Comparison of ENCODE assay signal across 35 cellular contexts in the genomic region with DNA sequence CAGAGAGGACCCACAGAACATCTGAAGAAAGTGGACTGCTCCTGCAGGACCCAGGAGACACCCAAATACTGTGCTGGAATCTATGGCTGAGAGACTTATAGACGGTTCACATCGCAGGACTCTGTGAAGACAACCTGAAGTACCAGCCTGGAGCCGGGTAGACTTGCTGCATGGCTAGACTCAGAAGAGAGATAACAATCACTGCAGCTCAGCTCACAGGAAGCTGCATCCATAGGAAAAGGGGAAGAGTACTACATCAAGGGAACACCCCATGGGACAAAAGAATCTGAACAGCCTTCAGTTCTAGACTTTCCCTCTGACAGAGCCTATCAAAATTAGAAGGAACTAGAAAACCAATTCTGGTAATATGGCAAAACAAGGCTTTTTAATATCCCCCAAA. TPM values are rescaled to one million over a fixed set of nuclear protein-coding genes. Genes with fewer than 3 reads are reported as not detected.
"Had no signal": no experiment of that assay in that cellular context is flagged by ENCODE, and none has a peak within 500 bp of the region (broad histone marks: within the 10 kb centered on the region; RNA-seq: fewer than 3 reads in every experiment).

No MANE protein-coding gene starts in this region.

- H3K27ac ChIP-seq: ascending aorta, cardiac muscle cell, VCaP had no signal

- H3K9me3 Mint-ChIP-seq: activated B cell treated with CpG ODN at 0.5 μM for 24 hours; activated CD4-positive, alpha-beta T cell treated with anti-CD3 and anti-CD28 coated beads, Interleukin-2, amount 10 ng/mL, durations not matched to agents 24 days and 14 days; activated naive CD4-positive, alpha-beta T cell treated with anti-CD3 and anti-CD28 coated beads, Interleukin-2, amount 10 ng/mL, durations not matched to agents 7 days and 5 days; activated naive CD8-positive, alpha-beta T cell treated with anti-CD3 and anti-CD28 coated beads, Interleukin-2, amount 10 ng/mL, durations not matched to agents 7 days and 5 days; activated T-helper 2 cell treated with anti-CD3 and anti-CD28 coated beads, Interferon-gamma antibody, Interleukin-2, Interleukin-4, amounts not matched to agents 10 μg/mL and 5 μg/mL and 100 μg/mL, durations not matched to agents 14 hours and 24 hours and 36 hours; central memory CD8-positive, alpha-beta T cell; T-helper 1 cell treated with Interleukin-12 subunit alpha and Interleukin-12 subunit beta and Interleukin-4 antibody, amounts not matched to agents 30 μg/mL and 1 μg/mL, for 36 hours; T-helper 2 cell treated with Interferon-gamma antibody and Interleukin-4, amounts not matched to agents 5 μg/mL and 100 μg/mL, for 36 hours had no signal

- H3K4me3 Mint-ChIP-seq: activated B cell treated with CpG ODN at 0.5 μM for 24 hours; activated CD4-positive, alpha-beta memory T cell treated with anti-CD3 and anti-CD28 coated beads for 36 hours; activated CD4-positive, alpha-beta T cell treated with anti-CD3 and anti-CD28 coated beads, Interleukin-2, amount 10 ng/mL, durations not matched to agents 24 days and 14 days; activated CD8-positive, alpha-beta T cell treated with anti-CD3 and anti-CD28 coated beads for 36 hours; activated naive CD4-positive, alpha-beta T cell treated with anti-CD3 and anti-CD28 coated beads, Interleukin-2, amount 10 ng/mL, durations not matched to agents 7 days and 5 days; activated naive CD4-positive, alpha-beta T cell treated with anti-CD3 and anti-CD28 coated beads, Interleukin-2, amount 50 U/mL, for 24 hours; activated naive CD8-positive, alpha-beta T cell; activated naive CD8-positive, alpha-beta T cell treated with anti-CD3 and anti-CD28 coated beads, Interleukin-2, amount 10 ng/mL, durations not matched to agents 7 days and 5 days; activated naive CD8-positive, alpha-beta T cell treated with anti-CD3 and anti-CD28 coated beads, Interleukin-2, amount 50 U/mL, for 24 hours; activated T-cell treated with anti-CD3 and anti-CD28 coated beads, Interleukin-2, amount 50 U/mL, for 4 hours; brain; central memory CD8-positive, alpha-beta T cell; T-helper 1 cell treated with Interleukin-12 subunit alpha and Interleukin-12 subunit beta and Interleukin-4 antibody, amounts not matched to agents 30 μg/mL and 1 μg/mL, for 36 hours; T-helper 2 cell treated with Interferon-gamma antibody and Interleukin-4, amounts not matched to agents 5 μg/mL and 100 μg/mL, for 36 hours had no signal

- DNase-seq: activated B cell treated with CpG ODN at 0.5 μM for 24 hours; activated CD4-positive, alpha-beta memory T cell treated with anti-CD3 and anti-CD28 coated beads for 36 hours; activated CD4-positive, alpha-beta T cell treated with anti-CD3 and anti-CD28 coated beads for 4 hours; activated CD4-positive, alpha-beta T cell treated with anti-CD3 and anti-CD28 coated beads, Interleukin-2, amount 10 ng/mL, durations not matched to agents 24 days and 14 days; activated CD4-positive, alpha-beta T cell treated with anti-CD3 and anti-CD28 coated beads, Interleukin-2, amount 50 U/mL, for 1 hour; activated CD4-positive, alpha-beta T cell treated with anti-CD3 and anti-CD28 coated beads, Interleukin-2, amount 50 U/mL, for 4 hours; activated CD4-positive, CD25-positive, alpha-beta regulatory T cell treated with anti-CD3 and anti-CD28 coated beads, Interleukin-2, amount 50 U/mL, for 72 hours; activated CD8-positive, alpha-beta memory T cell treated with anti-CD3 and anti-CD28 coated beads, Interleukin-2, amount 50 U/mL, for 4 hours; activated CD8-positive, alpha-beta T cell treated with anti-CD3 and anti-CD28 coated beads for 36 hours; activated effector memory CD4-positive, alpha-beta T cell treated with Interleukin-2 at 50 U/mL for 16 hours; activated gamma-delta T cell; activated naive CD4-positive, alpha-beta T cell treated with anti-CD3 and anti-CD28 coated beads, Interleukin-2, amount 10 ng/mL, durations not matched to agents 7 days and 5 days; activated naive CD4-positive, alpha-beta T cell treated with Interleukin-2 at 50 U/mL for 16 hours; activated naive CD8-positive, alpha-beta T cell treated with anti-CD3 and anti-CD28 coated beads, Interleukin-2, amount 10 ng/mL, durations not matched to agents 7 days and 5 days; activated naive CD8-positive, alpha-beta T cell treated with anti-CD3 and anti-CD28 coated beads, Interleukin-2, amount 50 U/mL, for 24 hours; activated T-cell treated with anti-CD3 and anti-CD28 coated beads for 4 hours; activated T-cell treated with anti-CD3 and anti-CD28 coated beads, Interleukin-2, amount 50 U/mL, for 1 hour; activated T-cell treated with anti-CD3 and anti-CD28 coated beads, Interleukin-2, amount 50 U/mL, for 4 hours; amygdala; anterior cingulate cortex; caudate nucleus; cerebellar nuclear complex; T-helper 1 cell; T-helper 2 cell; T-helper 9 cell had no signal

- H3K4me3 ChIP-seq: ascending aorta, cardiac muscle cell had no signal

- H3K36me3 ChIP-seq: ascending aorta, cardiac muscle cell had no signal

- H3K27me3 ChIP-seq: ascending aorta, cardiac muscle cell had no signal

- H3K36me3 Mint-ChIP-seq: activated naive CD4-positive, alpha-beta T cell treated with anti-CD3 and anti-CD28 coated beads, Interleukin-2, amount 10 ng/mL, durations not matched to agents 7 days and 5 days; brain had no signal

- H3K27me3 Mint-ChIP-seq: activated B cell treated with CpG ODN at 0.5 μM for 24 hours; activated CD4-positive, alpha-beta memory T cell treated with anti-CD3 and anti-CD28 coated beads for 36 hours; activated naive CD4-positive, alpha-beta T cell treated with anti-CD3 and anti-CD28 coated beads, Interleukin-2, amount 50 U/mL, for 24 hours; brain had no signal

- H3K9me3 ChIP-seq: ascending aorta had no signal

- H3K4me1 ChIP-seq: ascending aorta had no signal

- ATAC-seq: activated CD8-positive, alpha-beta T cell treated with anti-CD3 and anti-CD28 coated beads for 36 hours; activated naive CD8-positive, alpha-beta T cell treated with anti-CD3 and anti-CD28 coated beads, Interleukin-2, amount 50 U/mL, for 24 hours; activated T-cell treated with anti-CD3 and anti-CD28 coated beads, Interleukin-2, amount 50 U/mL, for 4 hours had no signal

- H3K27ac Mint-ChIP-seq: activated B cell treated with CpG ODN at 0.5 μM for 24 hours; activated CD4-positive, alpha-beta memory T cell treated with anti-CD3 and anti-CD28 coated beads for 36 hours; activated CD4-positive, alpha-beta T cell treated with anti-CD3 and anti-CD28 coated beads, Interleukin-2, amount 10 ng/mL, durations not matched to agents 24 days and 14 days; activated CD8-positive, alpha-beta T cell treated with anti-CD3 and anti-CD28 coated beads for 36 hours; activated naive CD4-positive, alpha-beta T cell treated with anti-CD3 and anti-CD28 coated beads, Interleukin-2, amount 10 ng/mL, durations not matched to agents 7 days and 5 days; activated naive CD4-positive, alpha-beta T cell treated with anti-CD3 and anti-CD28 coated beads, Interleukin-2, amount 50 U/mL, for 24 hours; activated naive CD8-positive, alpha-beta T cell; activated naive CD8-positive, alpha-beta T cell treated with anti-CD3 and anti-CD28 coated beads, Interleukin-2, amount 10 ng/mL, durations not matched to agents 7 days and 5 days; activated naive CD8-positive, alpha-beta T cell treated with anti-CD3 and anti-CD28 coated beads, Interleukin-2, amount 50 U/mL, for 24 hours; activated T-helper 2 cell treated with anti-CD3 and anti-CD28 coated beads, Interferon-gamma antibody, Interleukin-2, Interleukin-4, amounts not matched to agents 10 μg/mL and 5 μg/mL and 100 μg/mL, durations not matched to agents 14 hours and 24 hours and 36 hours; brain; T-helper 1 cell treated with Interleukin-12 subunit alpha and Interleukin-12 subunit beta and Interleukin-4 antibody, amounts not matched to agents 30 μg/mL and 1 μg/mL, for 36 hours; T-helper 2 cell treated with Interferon-gamma antibody and Interleukin-4, amounts not matched to agents 5 μg/mL and 100 μg/mL, for 36 hours had no signal

- H3K4me1 Mint-ChIP-seq: activated B cell treated with CpG ODN at 0.5 μM for 24 hours; activated CD4-positive, alpha-beta T cell treated with anti-CD3 and anti-CD28 coated beads, Interleukin-2, amount 10 ng/mL, durations not matched to agents 24 days and 14 days; activated naive CD4-positive, alpha-beta T cell treated with anti-CD3 and anti-CD28 coated beads, Interleukin-2, amount 10 ng/mL, durations not matched to agents 7 days and 5 days; activated naive CD4-positive, alpha-beta T cell treated with anti-CD3 and anti-CD28 coated beads, Interleukin-2, amount 50 U/mL, for 24 hours; activated naive CD8-positive, alpha-beta T cell treated with anti-CD3 and anti-CD28 coated beads, Interleukin-2, amount 10 ng/mL, durations not matched to agents 7 days and 5 days; activated naive CD8-positive, alpha-beta T cell treated with anti-CD3 and anti-CD28 coated beads, Interleukin-2, amount 50 U/mL, for 24 hours; brain; central memory CD8-positive, alpha-beta T cell had no signal

RNA-seq across cellular contexts. Expression of gene TRIM36, which starts 26.5 kb away (rescaled TPM):
- total RNA-seq: activated CD4-positive, alpha-beta memory T cell treated with anti-CD3 and anti-CD28 coated beads for 36 hours; activated T-cell treated with anti-CD3 and anti-CD28 coated beads, Interleukin-2, amount 50 U/mL, for 4 hours; activated T-helper 2 cell treated with anti-CD3 and anti-CD28 coated beads, Interferon-gamma antibody, Interleukin-2, Interleukin-4, amounts not matched to agents 10 μg/mL and 5 μg/mL and 100 μg/mL, durations not matched to agents 14 hours and 24 hours and 36 hours had no signal
